8 cellular contexts compared by ENCODE assay signal in genomic region chr1:65065535-65066378, GRCh38.
A peak's percentile ranks its signal among the peaks of the same experiment; 100 is the strongest.
DNase-seq lines count a peak whose midpoint lies in the region; ATAC-seq, FAIRE-seq and TF ChIP-seq lines count a peak whose summit lies in the region.
"Had no signal": no experiment of that assay in that cellular context is flagged by ENCODE, and none has a peak within 500 bp of the region (broad histone marks: within the 10 kb centered on the region; RNA-seq: fewer than 3 reads in every experiment).

No MANE protein-coding gene starts in this region.

- H3K9me3 ChIP-seq in OCI-LY7 (ENCODE audit: low read length), result no peaks in the 10 kb centered on the region
- H3K9me3 ChIP-seq in endodermal cell (ENCODE audit: control insufficient read depth, low read length), result no peaks in the 10 kb centered on the region
- H3K9me3 ChIP-seq in mucosa of stomach (ENCODE audit: control insufficient read depth, low read length), result no peaks in the 10 kb centered on the region

- no peak overlapping the region for H3K27ac ChIP-seq in OCI-LY7 (ENCODE audit: low read depth, low read length, poor library complexity, severe bottlenecking)
- H3K27ac ChIP-seq in endodermal cell (ENCODE audit: low read depth, low read length), result no peak overlapping the region

- no peaks in the 10 kb centered on the region for H3K79me2 ChIP-seq in OCI-LY7 (ENCODE audit: insufficient read depth, low read depth, low read length)

- H3K4me3 Mint-ChIP-seq in endodermal cell, result peak overlapping the region; percentile 89

- H3K9me3 Mint-ChIP-seq in endodermal cell, result no peaks in the 10 kb centered on the region

- ATAC-seq in GM21576 (IDR thresholded peaks at IDR 0.05; ENCODE audit: unreplicated experiment), result no peak

- H3K27me3 Mint-ChIP-seq in endodermal cell (ENCODE audit: insufficient read depth), result no peaks in the 10 kb centered on the region

- BruUV-seq in OCI-LY7 (replicated peaks; lab: Mats Ljungman, UMichigan), result no TSS peak

- H3K27me3 ChIP-seq in endodermal cell (ENCODE audit: control insufficient read depth, insufficient read depth, low read length, poor library complexity, severe bottlenecking), result no peaks in the 10 kb centered on the region
- no peaks in the 10 kb centered on the region for H3K27me3 ChIP-seq in mucosa of stomach (ENCODE audit: control insufficient read depth, insufficient read depth, low read length)

- peak; percentile 24 for DNase-seq in H54 (ENCODE audit: insufficient read length, low spot score)
- DNase-seq in OCI-LY7 (ENCODE audit: low spot score), result no peak
- peak; percentile 87 for DNase-seq in endodermal cell
- no peak for DNase-seq in mesenteric fat pad (ENCODE audit: low spot score)
- no peak for DNase-seq in central memory CD4-positive, alpha-beta T cell

- intact Hi-C loops in OCI-LY7 (cut with micrococcal nuclease; ENCODE audit: unreplicated experiment), result loop anchor here (2.0 to 5.0 kb wide), 5 partner anchors 21 to 357 kb away; partner anchors contain the start of genes LEPR and LEPROT

- H3K4me1 Mint-ChIP-seq in endodermal cell, result peaks cover 39% of the 10 kb centered on the region

- TF ChIP-seq CTCF in OCI-LY7 (conservative IDR thresholded peaks at IDR 0.05; ENCODE audit: low read length) (no peak), endodermal cell (conservative IDR thresholded peaks at IDR 0.05) (no peak)

- H3K4me3 ChIP-seq in OCI-LY7 (ENCODE audit: low read depth, low read length, poor library complexity, severe bottlenecking) (peak overlapping the region; percentile 85), endodermal cell (ENCODE audit: low read length) (peak overlapping the region; percentile 90), mucosa of stomach (ENCODE audit: low read length) (peak overlapping the region; percentile 43)

- no peak for FAIRE-seq in H54 (lab: Jason Lieb, UNC)
- FAIRE-seq: TTC549 had no signal

- H3K27ac Mint-ChIP-seq in endodermal cell, result peak overlapping the region; percentile 84

- H3K4me1 ChIP-seq in OCI-LY7 (ENCODE audit: insufficient read depth, low read length, poor library complexity, severe bottlenecking) (peaks cover 32% of the 10 kb centered on the region), endodermal cell (ENCODE audit: control insufficient read depth, insufficient read depth, low read length) (peaks cover 6% of the 10 kb centered on the region), mucosa of stomach (ENCODE audit: control insufficient read depth, insufficient read depth, low read length) (peaks cover 13% of the 10 kb centered on the region)

- 7 to 18% methylated on average over 4 to 14 of the region's 15 CpGs for WGBS in endodermal cell (ENCODE audit: insufficient coverage in 1 of 2, insufficient read length in 1 of 2), 2 experiments

- CTCF ChIA-PET in OCI-LY7 (lab: Charles Lee; ENCODE audit: unreplicated experiment), result interaction anchor here (0.6 to 0.7 kb wide), 2 partner anchors 11 to 208 kb away, joined by 3 read pairs; no protein-coding TSS in a partner anchor

- no peaks in the 10 kb centered on the region for H4K20me1 ChIP-seq in OCI-LY7 (ENCODE audit: insufficient read depth, low read length)

- H3K36me3 ChIP-seq in OCI-LY7 (ENCODE audit: insufficient read depth, low read length) (no peaks in the 10 kb centered on the region), endodermal cell (ENCODE audit: control insufficient read depth, insufficient read depth, low read length) (no peaks in the 10 kb centered on the region), mucosa of stomach (ENCODE audit: control insufficient read depth, insufficient read depth, low read length) (no peaks in the 10 kb centered on the region)

- H3K36me3 Mint-ChIP-seq in endodermal cell (ENCODE audit: low read depth), result peaks cover 8% of the 10 kb centered on the region

- H3K9ac ChIP-seq in endodermal cell (ENCODE audit: extremely low read depth, low read length, poor library complexity, severe bottlenecking) (peak overlapping the region; percentile 78), mucosa of stomach (ENCODE audit: low read length) (peak overlapping the region; percentile 70)

- H3K4me2 ChIP-seq in OCI-LY7 (ENCODE audit: low read length), result peak overlapping the region; percentile 69

- H2AFZ ChIP-seq in OCI-LY7 (ENCODE audit: low read length), result peak overlapping the region; percentile 71; the same call in 1 of the 2 replicates

- POLR2A ChIA-PET in OCI-LY7 (lab: Charles Lee), result interaction anchor here (0.7 to 2.8 kb wide), 6 partner anchors 9 to 1302 kb away, joined by 3 to 16 read pairs (median 4); no protein-coding TSS in a partner anchor

- no peaks in the 10 kb centered on the region for H3K9me2 ChIP-seq in OCI-LY7 (ENCODE audit: insufficient read depth, low read length)

- no peak for TF ChIP-seq POLR2A in H54 (IDR thresholded peaks at IDR 0.05; ENCODE audit: low read depth, low read length)

Comparison
In these comparisons a context has a peak if more than half of its experiments do, and no peak if none do; other contexts are left out.
1. DNase-seq: peak in H54 (single experiment) and endodermal cell (single experiment); none in OCI-LY7 (single experiment), mesenteric fat pad (single experiment) and central memory CD4-positive, alpha-beta T cell (single experiment).
2. Peak in every context shown above with its lines, with median percentiles within 50 percentile points of each other: H3K4me3 ChIP-seq.